Comparison of ENCODE assay signal across 12 cellular contexts in genomic region chr6:137496909-137497721, GRCh38. TPM values are rescaled to one million over a fixed set of nuclear protein-coding genes. Genes with fewer than 3 reads are reported as not detected.
DNase-seq lines count a peak whose midpoint lies in the region; ATAC-seq and TF ChIP-seq lines count a peak whose summit lies in the region.
"Had no signal": no experiment of that assay in that cellular context is flagged by ENCODE, and none has a peak within 500 bp of the region (broad histone marks: within the 10 kb centered on the region; RNA-seq: fewer than 3 reads in every experiment).

No MANE protein-coding gene starts in this region.

- H3K27ac Mint-ChIP-seq in progenitor cell of endocrine pancreas, result no peak overlapping the region

- H3K9me3 ChIP-seq in Peyer's patch (no peaks in the 10 kb centered on the region), esophagus muscularis mucosa (no peaks in the 10 kb centered on the region)

- intact Hi-C loops in esophagus muscularis mucosa (cut with DNase I), result no loop called here

- H3K36me3 Mint-ChIP-seq in progenitor cell of endocrine pancreas (ENCODE audit: insufficient read depth), result no peaks in the 10 kb centered on the region

- no peak for ATAC-seq in HG02623 (IDR thresholded peaks at IDR 0.05; ENCODE audit: unreplicated experiment)

- 10% methylated on average over 23 of the region's 47 CpGs for WGBS in esophagus muscularis mucosa

- no peak for TF ChIP-seq EP300 in esophagus muscularis mucosa (IDR thresholded peaks at IDR 0.05)

- H3K9me3 Mint-ChIP-seq in progenitor cell of endocrine pancreas (ENCODE audit: low read depth), result no peaks in the 10 kb centered on the region

- in situ Hi-C loops in GM13976 (cut with MboI; ENCODE audit: low sequenced_read_pairs, unreplicated experiment), result no loop called here

- peaks cover 4% of the 10 kb centered on the region for H3K4me1 Mint-ChIP-seq in progenitor cell of endocrine pancreas (ENCODE audit: low read depth)

- TF ChIP-seq CTCF in GM13976 (IDR thresholded peaks at IDR 0.05; ENCODE audit: borderline replicate concordance, control extremely low read depth, extremely low read depth, insufficient read depth, missing control alignments), result no peak
- no peak for TF ChIP-seq CTCF in Peyer's patch (IDR thresholded peaks at IDR 0.05)
- no peak for TF ChIP-seq CTCF in esophagus muscularis mucosa (IDR thresholded peaks at IDR 0.05)
- TF ChIP-seq CTCF in progenitor cell of endocrine pancreas (IDR thresholded peaks at IDR 0.05; ENCODE audit: unreplicated experiment), result no peak

- H3K4me3 Mint-ChIP-seq in progenitor cell of endocrine pancreas (ENCODE audit: low read depth), result peak overlapping the region; percentile 31

- H3K27ac ChIP-seq in Peyer's patch (no peak overlapping the region), esophagus muscularis mucosa (replicated peaks in 1 of 4) (no peak overlapping the region)

- H3K27me3 Mint-ChIP-seq in progenitor cell of endocrine pancreas, result peaks cover 94% of the 10 kb centered on the region

- no peak for TF ChIP-seq POLR2A in Peyer's patch (IDR thresholded peaks at IDR 0.05)
- no peak for TF ChIP-seq POLR2A in esophagus muscularis mucosa (IDR thresholded peaks at IDR 0.05; ENCODE audit: low read depth)

- H3K27me3 ChIP-seq in Peyer's patch (peaks cover 3 to 61% of the 10 kb centered on the region in 2 donors), esophagus muscularis mucosa (peaks cover 23 to 82% (median 73%) of the 10 kb centered on the region in 4 donors)

- H3K36me3 ChIP-seq in Peyer's patch, result no peaks in the 10 kb centered on the region
- H3K36me3 ChIP-seq in esophagus muscularis mucosa, result no peaks in the 10 kb centered on the region

- peaks cover 0 to 42% (median 12%) of the 10 kb centered on the region in 4 donors for H3K4me1 ChIP-seq in Peyer's patch
- peaks cover 33 to 59% (median 53%) of the 10 kb centered on the region in 4 donors for H3K4me1 ChIP-seq in esophagus muscularis mucosa

- DNase-seq in GM13976 (ENCODE audit: low spot score), result peak; percentile 38
- no peak for DNase-seq in Peyer's patch
- DNase-seq in esophagus muscularis mucosa (ENCODE audit: extremely low spot score), result peak; percentile 86
- no peak for DNase-seq in progenitor cell of endocrine pancreas (ENCODE audit: low spot score, unreplicated experiment)
- no peak for DNase-seq in HK-2 (ENCODE audit: unreplicated experiment)
- no peak for DNase-seq in NK-92 (lab: John Stamatoyannopoulos, UW; ENCODE audit: unreplicated experiment)
- no peak for DNase-seq in SKM-1 (lab: John Stamatoyannopoulos, UW; ENCODE audit: unreplicated experiment)
- DNase-seq: anterior cingulate cortex, foreskin melanocyte, NCI-H1930 had no signal

- H3K4me3 ChIP-seq in Peyer's patch (peak overlapping the region in 3 of 4 donors; percentile 24 to 39 (median 30)), esophagus muscularis mucosa (peak overlapping the region; percentile 33 to 51 (median 40))

RNA-seq across cellular contexts. Expression of gene OLIG3, which starts 2.9 kb away (rescaled TPM):
- total RNA-seq in Peyer's patch (not detected), esophagus muscularis mucosa (under 1 TPM in 1 of 4 donors, not detected in 3; 0.32 TPM), progenitor cell of endocrine pancreas (not detected in 2 replicates)
- total RNA-seq: osteoblast had no signal

Comparison
In these comparisons a context has a peak if more than half of its experiments do, and no peak if none do; other contexts are left out.
1. DNase-seq: peak in GM13976 (single experiment) and esophagus muscularis mucosa (single experiment); none in Peyer's patch (0 of 3), progenitor cell of endocrine pancreas (single experiment), HK-2 (single experiment), NK-92 (single experiment) and SKM-1 (single experiment).